In genomic region chr15:71256934-71257333, GRCh38 we compare ENCODE assay signal across 33 cellular contexts.
DNase-seq lines count a peak whose midpoint lies in the region; ATAC-seq and TF ChIP-seq lines count a peak whose summit lies in the region.
"Had no signal": no experiment of that assay in that cellular context is flagged by ENCODE, and none has a peak within 500 bp of the region (broad histone marks: within the 10 kb centered on the region; RNA-seq: fewer than 3 reads in every experiment).

No MANE protein-coding gene starts in this region.

- intact Hi-C loops in A673 (cut with micrococcal nuclease; ENCODE audit: unreplicated experiment) (no loop called here), spleen (cut with DNase I; ENCODE audit: low total_unique reads) (no loop called here)

- H3K4me1 Mint-ChIP-seq in GM23338, result peaks cover 6% of the 10 kb centered on the region
- peaks cover 2% of the 10 kb centered on the region for H3K4me1 Mint-ChIP-seq in endodermal cell
- H3K4me1 Mint-ChIP-seq: activated CD4-positive, alpha-beta T cell treated with anti-CD3 and anti-CD28 coated beads, Interleukin-2, amount 10 ng/mL, durations not matched to agents 24 days and 14 days; naive thymus-derived CD8-positive, alpha-beta T cell had no signal

- H3K9me2 ChIP-seq in GM23338 (ENCODE audit: insufficient read depth), result no peaks in the 10 kb centered on the region; the same call in none of the 2 replicates

- H3K27ac ChIP-seq in A673 (ENCODE audit: low read depth, low read length, poor library complexity, severe bottlenecking) (no peak overlapping the region), GM23338 (ENCODE audit: low read depth) (no peak overlapping the region), endodermal cell (ENCODE audit: low read depth, low read length) (no peak overlapping the region), spleen (no peak overlapping the region)
- H3K27ac ChIP-seq: BLaER1, GM23248, HL-60, psoas muscle, stomach had no signal

- no peaks in the 10 kb centered on the region for H3F3A ChIP-seq in GM23338 (replicated peaks; ENCODE audit: low read depth)

- no TSS peak for BruUV-seq in A673 (replicated peaks; lab: Mats Ljungman, UMichigan)

- WGBS in endodermal cell (ENCODE audit: insufficient coverage in 1 of 2, insufficient read length in 1 of 2), 2 experiments, result 93 to 94% methylated on average over 3 to 4 of the region's 4 CpGs
- 86 to 95% (median 92%) methylated on average over 4 of the region's 4 CpGs for WGBS in spleen, 5 donors

- ATAC-seq in GM23338 (peak; percentile 34; the same call in 1 of the 3 replicates), GM21576 (IDR thresholded peaks at IDR 0.05; ENCODE audit: unreplicated experiment) (no peak), GM21717 (IDR thresholded peaks at IDR 0.05; ENCODE audit: unreplicated experiment) (no peak)
- ATAC-seq: left colon; naive thymus-derived CD8-positive, alpha-beta T cell; Panc1; psoas muscle; sciatic nerve had no signal

- H3K27me3 ChIP-seq in A673 (replicated peaks; ENCODE audit: insufficient read depth, low read depth, low read length, poor library complexity), result no peaks in the 10 kb centered on the region
- H3K27me3 ChIP-seq in GM23338 (ENCODE audit: insufficient read depth), result no peaks in the 10 kb centered on the region
- H3K27me3 ChIP-seq in endodermal cell (ENCODE audit: control insufficient read depth, insufficient read depth, low read length, poor library complexity, severe bottlenecking), result no peaks in the 10 kb centered on the region
- H3K27me3 ChIP-seq in spleen (replicated peaks in 1 of 7), result peaks cover 0 to 10% (median 0%) of the 10 kb centered on the region in 7 donors
- H3K27me3 ChIP-seq: BLaER1, stomach had no signal

- H3K9ac ChIP-seq in endodermal cell (ENCODE audit: extremely low read depth, low read length, poor library complexity, severe bottlenecking), result no peak overlapping the region
- H3K9ac ChIP-seq: BLaER1, GM23248 had no signal

- H4K20me1 ChIP-seq in GM23338 (replicated peaks; ENCODE audit: insufficient read depth), result no peaks in the 10 kb centered on the region
- H4K20me1 ChIP-seq: BLaER1 had no signal

- H3K9me3 Mint-ChIP-seq in GM23338 (peaks cover 3% of the 10 kb centered on the region; the same call in 1 of the 3 replicates), endodermal cell (no peaks in the 10 kb centered on the region)
- H3K9me3 Mint-ChIP-seq: activated CD4-positive, alpha-beta T cell treated with anti-CD3 and anti-CD28 coated beads, Interleukin-2, amount 10 ng/mL, durations not matched to agents 24 days and 14 days; activated T-helper 2 cell treated with anti-CD3 and anti-CD28 coated beads, Interferon-gamma antibody, Interleukin-2, Interleukin-4, amounts not matched to agents 10 μg/mL and 5 μg/mL and 100 μg/mL, durations not matched to agents 14 hours and 24 hours and 36 hours had no signal

- H2AFZ ChIP-seq in GM23338, result no peak overlapping the region
- H2AFZ ChIP-seq: GM23248 had no signal

- H3K4me1 ChIP-seq in A673 (ENCODE audit: insufficient read depth, low read length, poor library complexity, severe bottlenecking) (peaks cover 12% of the 10 kb centered on the region), GM23338 (ENCODE audit: insufficient read depth) (0 out of 2 replicates have a peak, but pooled peaks cover 6% of the 10 kb centered on the region), endodermal cell (ENCODE audit: control insufficient read depth, insufficient read depth, low read length) (peaks cover 2% of the 10 kb centered on the region), spleen (peaks cover 0 to 11% (median 0%) of the 10 kb centered on the region in 6 donors)
- H3K4me1 ChIP-seq: BLaER1, psoas muscle had no signal

- peaks cover 16% of the 10 kb centered on the region for H3K36me3 Mint-ChIP-seq in GM23338 (ENCODE audit: low read depth)
- H3K36me3 Mint-ChIP-seq in endodermal cell (ENCODE audit: low read depth), result no peaks in the 10 kb centered on the region
- H3K36me3 Mint-ChIP-seq: naive thymus-derived CD8-positive, alpha-beta T cell had no signal

- H3K4me3 ChIP-seq in A673 (ENCODE audit: low read depth, low read length, poor library complexity, severe bottlenecking) (no peak overlapping the region), GM23338 (no peak overlapping the region), endodermal cell (ENCODE audit: low read length) (no peak overlapping the region), spleen (no peak overlapping the region)
- H3K4me3 ChIP-seq: BLaER1, GM23248, psoas muscle, stomach had no signal

- peaks cover 5% of the 10 kb centered on the region for H3K27me3 Mint-ChIP-seq in GM23338 (ENCODE audit: insufficient read depth, low read depth, poor library complexity)
- H3K27me3 Mint-ChIP-seq in endodermal cell (ENCODE audit: insufficient read depth), result no peaks in the 10 kb centered on the region
- H3K27me3 Mint-ChIP-seq: activated CD4-positive, alpha-beta T cell treated with anti-CD3 and anti-CD28 coated beads, Interleukin-2, amount 10 ng/mL, durations not matched to agents 24 days and 14 days had no signal

- TF ChIP-seq POLR2A in spleen (IDR thresholded peaks at IDR 0.05), result no peak

- TF ChIP-seq CTCF in A673 (conservative IDR thresholded peaks at IDR 0.05; ENCODE audit: low read depth, low read length), result 0 out of 2 replicates have a peak, but pooled peaks have one; percentile 15
- peak; percentile 44 to 55 for TF ChIP-seq CTCF in GM23338 (conservative IDR thresholded peaks at IDR 0.05; ENCODE audit: low read depth in 2 of 2)
- TF ChIP-seq CTCF in endodermal cell (conservative IDR thresholded peaks at IDR 0.05), result peak; percentile 47
- TF ChIP-seq CTCF in spleen (IDR thresholded peaks at IDR 0.05 in 8 of 11, conservative IDR thresholded peaks at IDR 0.05 in 3 of 11), result no peak

- H3K36me3 ChIP-seq in A673 (ENCODE audit: insufficient read depth, low read length, poor library complexity, severe bottlenecking) (no peaks in the 10 kb centered on the region), GM23338 (ENCODE audit: insufficient read depth) (no peaks in the 10 kb centered on the region), endodermal cell (ENCODE audit: control insufficient read depth, insufficient read depth, low read length) (no peaks in the 10 kb centered on the region), spleen (no peaks in the 10 kb centered on the region)
- H3K36me3 ChIP-seq: BLaER1 had no signal

- POLR2A ChIA-PET in A673 (lab: Charles Lee; ENCODE audit: low non-redundant PET), result no interaction called here

- H3K79me2 ChIP-seq in GM23338 (replicated peaks; ENCODE audit: insufficient read depth), result no peaks in the 10 kb centered on the region

- H3K27ac Mint-ChIP-seq in GM23338, result no peak overlapping the region
- no peak overlapping the region for H3K27ac Mint-ChIP-seq in endodermal cell
- H3K27ac Mint-ChIP-seq: activated CD4-positive, alpha-beta T cell treated with anti-CD3 and anti-CD28 coated beads, Interleukin-2, amount 10 ng/mL, durations not matched to agents 24 days and 14 days; activated T-helper 2 cell treated with anti-CD3 and anti-CD28 coated beads, Interferon-gamma antibody, Interleukin-2, Interleukin-4, amounts not matched to agents 10 μg/mL and 5 μg/mL and 100 μg/mL, durations not matched to agents 14 hours and 24 hours and 36 hours; naive thymus-derived CD8-positive, alpha-beta T cell had no signal

- DNase-seq in A673 (ENCODE audit: low spot score) (no peak), GM23338 (ENCODE audit: low spot score) (peak; percentile 39), NAMALWA (ENCODE audit: low spot score) (peak; percentile 3), endodermal cell (no peak), NCI-H510A treated with DMSO at 0.1 percent for 48 hours (lab: John Stamatoyannopoulos, UW) (no peak), spleen (no peak)
- DNase-seq: activated CD4-positive, alpha-beta T cell treated with anti-CD3 and anti-CD28 coated beads, Interleukin-2, amount 10 ng/mL, durations not matched to agents 24 days and 14 days; activated CD8-positive, alpha-beta memory T cell treated with anti-CD3 and anti-CD28 coated beads for 24 hours; activated naive CD4-positive, alpha-beta T cell treated with anti-CD3 and anti-CD28 coated beads, Interleukin-2, amount 50 U/mL, for 16 hours; activated T-cell treated with anti-CD3 and anti-CD28 coated beads for 4 hours; amniotic stem cell; DMS153; GM23248; hypothalamus; left colon; naive thymus-derived CD8-positive, alpha-beta T cell; NCI-H2029; NCI-H524 treated with DMSO at 0.1 percent for 48 hours; NK-92 treated with Interleukin-12 subunit alpha and Interleukin-12 subunit beta, amount 100 ng/mL, for 24 hours; occipital lobe; psoas muscle; SHP77; stimulated activated CD4-positive, alpha-beta T cell treated with anti-CD3 and anti-CD28 coated beads, Interleukin-12 subunit alpha, Interleukin-12 subunit beta, amount 100 ng/mL, for 4 hours; stimulated activated CD4-positive, alpha-beta T cell treated with anti-CD3 and anti-CD28 coated beads, Interleukin-2, amount 100 ng/mL, for 48 hours; stomach had no signal

- H3K4me3 Mint-ChIP-seq in GM23338, result no peak overlapping the region
- H3K4me3 Mint-ChIP-seq in endodermal cell, result no peak overlapping the region
- H3K4me3 Mint-ChIP-seq: activated CD4-positive, alpha-beta T cell treated with anti-CD3 and anti-CD28 coated beads, Interleukin-2, amount 10 ng/mL, durations not matched to agents 24 days and 14 days; brain; naive thymus-derived CD8-positive, alpha-beta T cell had no signal

- CTCF ChIA-PET in A673 (lab: Charles Lee), result no interaction called here

- no peaks in the 10 kb centered on the region for H3K9me3 ChIP-seq in A673 (ENCODE audit: low read depth, low read length, poor library complexity, severe bottlenecking)
- H3K9me3 ChIP-seq in endodermal cell (ENCODE audit: control insufficient read depth, low read length), result no peaks in the 10 kb centered on the region
- H3K9me3 ChIP-seq in spleen, result no peaks in the 10 kb centered on the region
- H3K9me3 ChIP-seq: BLaER1, psoas muscle, stomach had no signal

- H3K4me2 ChIP-seq in GM23338, result no peak overlapping the region
- H3K4me2 ChIP-seq: BLaER1 had no signal

TF ChIP-seq in GM23338, 12 proteins besides CTCF, POLR2A, EP300 and RAD21 (continues in another document):
- TF ChIP-seq POLR2AphosphoS5 (IDR thresholded peaks at IDR 0.05; ENCODE audit: low read depth) (no peak), NANOG (IDR thresholded peaks at IDR 0.05; ENCODE audit: borderline replicate concordance) (no peak), EZH2phosphoT487 (IDR thresholded peaks at IDR 0.05; ENCODE audit: unreplicated experiment) (no peak), CREB1 (CRISPR knock-in tag; IDR thresholded peaks at IDR 0.05; ENCODE audit: low read depth) (no peak), ZNF331 (CRISPR knock-in tag; IDR thresholded peaks at IDR 0.05; ENCODE audit: low read depth) (no peak)

Comparison
In these comparisons a context has a peak if more than half of its experiments do, and no peak if none do; other contexts are left out.
1. DNase-seq: peak in GM23338 (single experiment) and NAMALWA (single experiment); none in A673 (single experiment), endodermal cell (single experiment), NCI-H510A treated with DMSO at 0.1 percent for 48 hours (single experiment) and spleen (single experiment).
2. CTCF ChIP-seq: peak in A673 (single experiment), GM23338 (2 of 2) and endodermal cell (single experiment); none in spleen (0 of 11).